8 cellular contexts compared by ENCODE assay signal in the genomic region with DNA sequence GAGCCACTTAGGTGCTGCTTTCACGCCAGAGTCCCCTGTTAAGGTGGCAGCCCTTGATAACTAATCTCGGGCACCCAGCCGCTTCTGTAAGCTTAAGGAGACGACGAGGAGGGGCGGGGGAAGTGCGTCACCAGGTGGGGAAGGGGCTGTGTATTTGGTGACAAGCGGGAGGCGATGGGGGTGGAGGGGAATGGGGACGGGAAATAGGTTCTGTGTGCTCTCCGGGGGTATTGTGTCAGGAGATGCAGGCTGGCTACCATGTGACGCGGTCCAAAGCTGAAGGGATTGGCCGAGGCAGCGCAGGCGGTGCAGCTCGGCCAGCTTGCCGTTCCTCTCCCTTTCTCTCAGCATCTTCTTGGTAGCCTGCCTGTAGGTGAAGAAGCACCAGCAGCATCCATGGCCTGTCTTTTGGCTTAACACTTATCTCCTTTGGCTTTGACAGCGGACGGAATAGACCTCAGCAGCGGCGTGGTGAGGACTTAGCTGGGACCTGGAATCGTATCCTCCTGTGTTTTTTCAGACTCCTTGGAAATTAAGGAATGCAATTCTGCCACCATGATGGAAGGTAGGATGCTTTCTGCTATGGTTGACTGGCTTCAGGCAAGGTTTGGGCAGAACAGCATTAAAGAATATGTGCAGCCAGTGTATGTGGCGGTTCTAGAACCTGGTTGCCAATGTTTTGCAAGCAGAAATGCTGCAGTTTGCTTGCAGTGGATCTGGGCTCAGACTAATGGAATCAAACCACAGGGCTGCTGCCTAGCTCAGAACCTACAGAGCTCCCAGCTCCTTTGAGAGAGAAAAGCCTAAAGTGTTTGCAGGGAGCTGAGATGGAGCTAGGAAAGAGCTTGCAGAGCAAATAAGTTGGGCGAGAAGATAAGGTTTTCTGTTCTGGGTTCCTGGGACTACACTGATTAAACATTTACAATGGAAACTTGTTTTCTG. TPM values are rescaled to one million over a fixed set of nuclear protein-coding genes. Genes with fewer than 3 reads are reported as not detected.
A peak's percentile ranks its signal among the peaks of the same experiment; 100 is the strongest.
DNase-seq lines count a peak whose midpoint lies in the region; ATAC-seq, FAIRE-seq and TF ChIP-seq lines count a peak whose summit lies in the region.

A gene with protein sequence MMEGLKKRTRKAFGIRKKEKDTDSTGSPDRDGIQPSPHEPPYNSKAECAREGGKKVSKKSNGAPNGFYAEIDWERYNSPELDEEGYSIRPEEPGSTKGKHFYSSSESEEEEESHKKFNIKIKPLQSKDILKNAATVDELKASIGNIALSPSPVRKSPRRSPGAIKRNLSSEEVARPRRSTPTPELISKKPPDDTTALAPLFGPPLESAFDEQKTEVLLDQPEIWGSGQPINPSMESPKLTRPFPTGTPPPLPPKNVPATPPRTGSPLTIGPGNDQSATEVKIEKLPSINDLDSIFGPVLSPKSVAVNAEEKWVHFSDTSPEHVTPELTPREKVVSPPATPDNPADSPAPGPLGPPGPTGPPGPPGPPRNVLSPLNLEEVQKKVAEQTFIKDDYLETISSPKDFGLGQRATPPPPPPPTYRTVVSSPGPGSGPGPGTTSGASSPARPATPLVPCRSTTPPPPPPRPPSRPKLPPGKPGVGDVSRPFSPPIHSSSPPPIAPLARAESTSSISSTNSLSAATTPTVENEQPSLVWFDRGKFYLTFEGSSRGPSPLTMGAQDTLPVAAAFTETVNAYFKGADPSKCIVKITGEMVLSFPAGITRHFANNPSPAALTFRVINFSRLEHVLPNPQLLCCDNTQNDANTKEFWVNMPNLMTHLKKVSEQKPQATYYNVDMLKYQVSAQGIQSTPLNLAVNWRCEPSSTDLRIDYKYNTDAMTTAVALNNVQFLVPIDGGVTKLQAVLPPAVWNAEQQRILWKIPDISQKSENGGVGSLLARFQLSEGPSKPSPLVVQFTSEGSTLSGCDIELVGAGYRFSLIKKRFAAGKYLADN (plus strand): TSS at position 350 of the 942 bp plus-strand sequence. CDS start 206 bp downstream, at position 556.

- peak; percentile 81 for DNase-seq in ELR (ENCODE audit: low read depth)
- DNase-seq in NCI-H69 (lab: John Stamatoyannopoulos, UW): peak; percentile 89
- DNase-seq in colonic mucosa: peak; percentile 37
- peak; percentile 89 for DNase-seq in kidney
- DNase-seq in effector CD8-positive, alpha-beta T cell (lab: John Stamatoyannopoulos, UW): no peak
- DNase-seq in GM19239 (ENCODE audit: insufficient read length, low spot score): no peak

- H3K4me1 ChIP-seq in colonic mucosa (no peaks in the 10 kb centered on the region), kidney (ENCODE audit: control insufficient read depth in 1 of 2, insufficient read depth in 1 of 2, low read depth in 1 of 2, low read length in 2 of 2) (peaks cover 0 to 2% of the 10 kb centered on the region in 2 donors), skeletal muscle satellite cell (ENCODE audit: control insufficient read depth, insufficient read depth, low read length) (peaks cover 12% of the 10 kb centered on the region)

- H3K9me3 ChIP-seq in colonic mucosa (no peaks in the 10 kb centered on the region), kidney (ENCODE audit: control insufficient read depth in 1 of 2, low read length in 2 of 2) (no peaks in the 10 kb centered on the region), skeletal muscle satellite cell (replicated peaks; ENCODE audit: low read length) (no peaks in the 10 kb centered on the region)

- H3K27me3 ChIP-seq in colonic mucosa (no peaks in the 10 kb centered on the region), skeletal muscle satellite cell (ENCODE audit: control insufficient read depth, insufficient read depth, low read length) (no peaks in the 10 kb centered on the region)

- no peak for TF ChIP-seq CTCF in colonic mucosa (IDR thresholded peaks at IDR 0.05)
- TF ChIP-seq CTCF in kidney (IDR thresholded peaks at IDR 0.05; ENCODE audit: borderline replicate concordance, extremely low read depth, insufficient read depth): no peak

- ATAC-seq in GM18517 (IDR thresholded peaks at IDR 0.05; ENCODE audit: unreplicated experiment): no peak

- H3K4me2 ChIP-seq in skeletal muscle satellite cell (ENCODE audit: low read length): peak within 1 kb of the TSS; percentile 88

- H3K9ac ChIP-seq in colonic mucosa (ENCODE audit: low read depth in 2 of 2, low read length in 2 of 2): peak within 1 kb of the TSS; percentile 35 to 47
- peak within 1 kb of the TSS; percentile 54 to 78 for H3K9ac ChIP-seq in kidney (ENCODE audit: low read length in 2 of 2)
- peak within 1 kb of the TSS; percentile 86 for H3K9ac ChIP-seq in skeletal muscle satellite cell (ENCODE audit: low read depth, low read length)

- H3K27ac ChIP-seq in colonic mucosa (peak within 1 kb of the TSS; percentile 1), kidney (ENCODE audit: low read depth in 2 of 2, low read length in 2 of 2) (peak within 1 kb of the TSS; percentile 69 to 90)

- no peak for FAIRE-seq in kidney (lab: Jason Lieb, UNC)
- FAIRE-seq in GM19239 (lab: Jason Lieb, UNC): no peak

- H3K4me3 ChIP-seq in colonic mucosa (peak within 1 kb of the TSS; percentile 34), kidney (ENCODE audit: low read length in 2 of 2) (peak within 1 kb of the TSS; percentile 48 to 70), skeletal muscle satellite cell (ENCODE audit: low read length) (peak within 1 kb of the TSS; percentile 75)

- no peaks in the 10 kb centered on the region for H3K36me3 ChIP-seq in colonic mucosa
- H3K36me3 ChIP-seq in kidney (ENCODE audit: control insufficient read depth in 1 of 2, insufficient read depth in 2 of 2, low read length in 2 of 2): no peaks in the 10 kb centered on the region
- H3K36me3 ChIP-seq in skeletal muscle satellite cell (ENCODE audit: insufficient read depth, low read length): peaks cover 7% of the 10 kb centered on the region

- intact Hi-C loops in colonic mucosa (cut with DNase I): no loop called here
- intact Hi-C loops in kidney (cut with DNase I): no loop called here

RNA-seq across cellular contexts. Expression of the gene that starts here (rescaled TPM):
- 1 to 10 TPM; 1.2 to 3.1 TPM for total RNA-seq in colonic mucosa
- 11.2 TPM for total RNA-seq in kidney
- 8.3 TPM for polyA plus RNA-seq in kidney (ENCODE audit: insufficient read depth, low read depth, low replicate concordance)
- total RNA-seq in skeletal muscle satellite cell (2012; rRNA removed): 5.9 and 19.3 TPM in 2 replicates

Comparison
In these comparisons a context has a peak if more than half of its experiments do, and no peak if none do; other contexts are left out.
1. DNase-seq: peak in ELR (single experiment), NCI-H69 (single experiment), colonic mucosa (single experiment) and kidney (single experiment); none in effector CD8-positive, alpha-beta T cell (single experiment) and GM19239 (single experiment).
2. Peak in every context shown above with its lines, with median percentiles within 50 percentile points of each other: H3K4me3 ChIP-seq and H3K9ac ChIP-seq.